Comparison of ENCODE assay signal across 8 cellular contexts in the genomic region with DNA sequence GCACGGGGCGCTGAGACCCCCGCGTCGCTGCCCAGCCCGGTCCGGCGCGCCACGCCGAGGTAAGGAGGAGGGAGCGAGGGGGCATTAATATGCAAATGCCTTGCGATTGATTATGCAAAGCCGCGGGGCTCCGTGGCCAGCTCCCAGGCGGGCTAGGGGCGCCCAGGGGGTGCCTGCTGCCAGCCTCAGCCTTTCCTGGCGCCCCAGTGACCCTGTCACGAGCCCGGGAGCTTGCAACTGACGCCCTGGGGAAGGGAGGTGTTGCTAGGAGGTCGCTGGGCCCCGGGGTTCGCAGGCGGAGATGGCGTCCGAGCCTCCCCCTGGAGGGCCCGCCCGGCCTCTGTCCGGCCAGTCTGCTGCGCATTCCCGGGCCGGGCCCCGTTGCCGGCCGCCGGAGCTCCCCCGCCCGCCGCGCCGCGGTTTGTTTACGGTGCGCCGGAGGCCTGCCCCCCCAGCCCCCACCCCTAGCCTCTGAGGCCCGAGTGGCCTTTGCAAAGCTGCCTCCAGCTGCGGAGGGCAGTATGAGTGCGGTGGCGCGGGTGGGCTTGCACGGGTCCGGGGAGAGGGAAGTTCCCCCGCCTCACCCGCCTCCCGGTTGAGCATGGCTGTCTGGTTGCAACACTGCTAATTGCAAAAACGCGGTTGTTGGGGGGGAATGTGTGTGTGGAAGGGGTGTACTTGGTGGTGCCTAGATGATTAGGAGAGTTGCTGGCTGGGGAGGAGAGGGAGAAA. TPM values are rescaled to one million over a fixed set of nuclear protein-coding genes. Genes with fewer than 3 reads are reported as not detected.
DNase-seq lines count a peak whose midpoint lies in the region; ATAC-seq and TF ChIP-seq lines count a peak whose summit lies in the region.

No MANE protein-coding gene starts in this region.

- no peaks in the 10 kb centered on the region for H3K9me3 ChIP-seq in esophagus squamous epithelium

- POLR2A ChIA-PET in activated CD4-positive, alpha-beta T cell treated with anti-CD3 and anti-CD28 coated beads, Interleukin-2, amount 10 ng/mL, durations not matched to agents 7 days and 5 days (lab: Charles Lee): interaction anchor here (0.6 kb wide), 1 partner anchor 32 kb away, joined by 4 read pairs; no protein-coding TSS in a partner anchor

- H3K27ac ChIP-seq in esophagus squamous epithelium: peak overlapping the region; percentile 93 to 98 (median 95)

- CTCF ChIA-PET in activated CD4-positive, alpha-beta T cell treated with anti-CD3 and anti-CD28 coated beads, Interleukin-2, amount 10 ng/mL, durations not matched to agents 7 days and 5 days (lab: Charles Lee): interaction anchor here (0.5 to 6.2 kb wide), 8 partner anchors 9 to 482 kb away, joined by 3 to 74 read pairs (median 4); partner anchors contain the start of gene CASC3

- no peaks in the 10 kb centered on the region for H3K27me3 ChIP-seq in esophagus squamous epithelium

- H3K36me3 Mint-ChIP-seq in IgD-negative memory B cell: no peaks in the 10 kb centered on the region
- H3K36me3 Mint-ChIP-seq in activated CD4-positive, alpha-beta T cell treated with anti-CD3 and anti-CD28 coated beads, Interleukin-2, amount 10 ng/mL, durations not matched to agents 7 days and 5 days (ENCODE audit: low read depth): peaks cover 4% of the 10 kb centered on the region
- no peaks in the 10 kb centered on the region for H3K36me3 Mint-ChIP-seq in natural killer cell treated with Interleukin-12 subunit alpha and Interleukin-12 subunit beta and Interleukin-15 and Interleukin-18, amount 100 ng/mL, for 72 hours

- peaks cover 8 to 31% (median 20%) of the 10 kb centered on the region in 3 donors for H3K4me1 Mint-ChIP-seq in IgD-negative memory B cell
- H3K4me1 Mint-ChIP-seq in activated CD4-positive, alpha-beta T cell treated with anti-CD3 and anti-CD28 coated beads, Interleukin-2, amount 10 ng/mL, durations not matched to agents 7 days and 5 days: peaks cover 44% of the 10 kb centered on the region
- peaks cover 38 to 41% of the 10 kb centered on the region in 2 donors for H3K4me1 Mint-ChIP-seq in natural killer cell treated with Interleukin-12 subunit alpha and Interleukin-12 subunit beta and Interleukin-15 and Interleukin-18, amount 100 ng/mL, for 72 hours (ENCODE audit: low read depth in 2 of 2)

- H3K4me3 ChIP-seq in AG09309 (ENCODE audit: control insufficient read depth, low read depth, low read length) (peak overlapping the region; percentile 98), esophagus squamous epithelium (peak overlapping the region; percentile 88 to 100 (median 100))

- DNase-seq in AG09309 (ENCODE audit: low read depth) (no peak), GM19238 (ENCODE audit: insufficient read length, low spot score) (peak; percentile 40), esophagus squamous epithelium (lab: John Stamatoyannopoulos, UW) (no peak), DMS79 (lab: John Stamatoyannopoulos, UW) (no peak), HPDE6-E6E7 (ENCODE audit: extremely low spot score) (no peak)
- no peak for DNase-seq in activated CD4-positive, alpha-beta T cell treated with anti-CD3 and anti-CD28 coated beads, Interleukin-2, amount 10 ng/mL, durations not matched to agents 7 days and 5 days
- DNase-seq in natural killer cell treated with Interleukin-12 subunit alpha and Interleukin-12 subunit beta and Interleukin-15 and Interleukin-18, amount 100 ng/mL, for 72 hours (ENCODE audit: low spot score): peak; percentile 68

- H3K36me3 ChIP-seq in esophagus squamous epithelium: no peaks in the 10 kb centered on the region

- peak in 2 of 4 donors; percentile 38 to 40 for TF ChIP-seq POLR2A in esophagus squamous epithelium (IDR thresholded peaks at IDR 0.05)

- ATAC-seq in natural killer cell treated with Interleukin-12 subunit alpha and Interleukin-12 subunit beta and Interleukin-15 and Interleukin-18, amount 100 ng/mL, for 72 hours: peak; percentile 63 to 74

- H3K4me1 ChIP-seq in esophagus squamous epithelium: peaks cover 28 to 92% (median 52%) of the 10 kb centered on the region in 3 donors

- no peak for TF ChIP-seq CTCF in AG09309 (IDR thresholded peaks at IDR 0.05; ENCODE audit: control insufficient read depth, insufficient read depth, low read depth, low read length, missing control alignments)
- TF ChIP-seq CTCF in esophagus squamous epithelium (IDR thresholded peaks at IDR 0.05): no peak

- H3K9me3 Mint-ChIP-seq in IgD-negative memory B cell: no peaks in the 10 kb centered on the region
- no peaks in the 10 kb centered on the region for H3K9me3 Mint-ChIP-seq in activated CD4-positive, alpha-beta T cell treated with anti-CD3 and anti-CD28 coated beads, Interleukin-2, amount 10 ng/mL, durations not matched to agents 7 days and 5 days
- H3K9me3 Mint-ChIP-seq in natural killer cell treated with Interleukin-12 subunit alpha and Interleukin-12 subunit beta and Interleukin-15 and Interleukin-18, amount 100 ng/mL, for 72 hours: no peaks in the 10 kb centered on the region

- H3K27ac Mint-ChIP-seq in IgD-negative memory B cell: peak overlapping the region in 1 of 3 donors; percentile 73
- no peak overlapping the region for H3K27ac Mint-ChIP-seq in activated CD4-positive, alpha-beta T cell treated with anti-CD3 and anti-CD28 coated beads, Interleukin-2, amount 10 ng/mL, durations not matched to agents 7 days and 5 days
- peak overlapping the region; percentile 7 to 11 for H3K27ac Mint-ChIP-seq in natural killer cell treated with Interleukin-12 subunit alpha and Interleukin-12 subunit beta and Interleukin-15 and Interleukin-18, amount 100 ng/mL, for 72 hours

- H3K4me3 Mint-ChIP-seq in IgD-negative memory B cell: peak overlapping the region; percentile 76 to 95 (median 90)
- peak overlapping the region; percentile 81 for H3K4me3 Mint-ChIP-seq in activated CD4-positive, alpha-beta T cell treated with anti-CD3 and anti-CD28 coated beads, Interleukin-2, amount 10 ng/mL, durations not matched to agents 7 days and 5 days
- peak overlapping the region; percentile 83 for H3K4me3 Mint-ChIP-seq in natural killer cell treated with Interleukin-12 subunit alpha and Interleukin-12 subunit beta and Interleukin-15 and Interleukin-18, amount 100 ng/mL, for 72 hours

- 0% methylated on average over 1 to 5 of the region's 59 CpGs for WGBS in esophagus squamous epithelium, 2 donors

- intact Hi-C loops in esophagus squamous epithelium (cut with DNase I): loop anchor here (10.0 kb wide), 1 partner anchor 52 kb away; no protein-coding TSS in a partner anchor

- H3K27me3 Mint-ChIP-seq in IgD-negative memory B cell: peaks cover 5% of the 10 kb centered on the region
- H3K27me3 Mint-ChIP-seq in activated CD4-positive, alpha-beta T cell treated with anti-CD3 and anti-CD28 coated beads, Interleukin-2, amount 10 ng/mL, durations not matched to agents 7 days and 5 days: peaks cover 38% of the 10 kb centered on the region
- H3K27me3 Mint-ChIP-seq in natural killer cell treated with Interleukin-12 subunit alpha and Interleukin-12 subunit beta and Interleukin-15 and Interleukin-18, amount 100 ng/mL, for 72 hours: peaks cover 0 to 6% of the 10 kb centered on the region in 2 donors

RNA-seq across cellular contexts. Expression of gene THRA, which starts 0.4 kb away (rescaled TPM):
- polyA plus RNA-seq in IgD-negative memory B cell: 4.6 TPM
- total RNA-seq in activated CD4-positive, alpha-beta T cell treated with anti-CD3 and anti-CD28 coated beads, Interleukin-2, amount 10 ng/mL, durations not matched to agents 7 days and 5 days: 1 to 10 TPM; 8.6 to 9.1 TPM
- total RNA-seq in esophagus squamous epithelium: 10 to 100 TPM in 2 of 4 donors, 1 to 10 TPM in 2; 4.2 to 27.1 (median 13.4) TPM
- 10 to 100 TPM in 1 of 2 donors, 1 to 10 TPM in 1; 4.9 to 10.9 TPM for total RNA-seq in natural killer cell treated with Interleukin-12 subunit alpha and Interleukin-12 subunit beta and Interleukin-15 and Interleukin-18, amount 100 ng/mL, for 72 hours

RNA-seq across cellular contexts. Expression of gene MED24, which starts 9.0 kb away (rescaled TPM):
- polyA plus RNA-seq in IgD-negative memory B cell: 51.9 TPM
- total RNA-seq in activated CD4-positive, alpha-beta T cell treated with anti-CD3 and anti-CD28 coated beads, Interleukin-2, amount 10 ng/mL, durations not matched to agents 7 days and 5 days: 100 to 1,000 TPM in 1 of 2 experiments, 10 to 100 TPM in 1; 92.1 to 102 TPM
- total RNA-seq in esophagus squamous epithelium: 10 to 100 TPM; 44.2 to 56.1 (median 49.0) TPM
- total RNA-seq in natural killer cell treated with Interleukin-12 subunit alpha and Interleukin-12 subunit beta and Interleukin-15 and Interleukin-18, amount 100 ng/mL, for 72 hours: 100 to 1,000 TPM in 1 of 2 donors, 10 to 100 TPM in 1; 91.5 to 147 TPM

RNA-seq across cellular contexts. Expression of gene NR1D1, which starts 37.2 kb away (rescaled TPM):
- polyA plus RNA-seq in IgD-negative memory B cell: 3.6 TPM
- 1 to 10 TPM; 5.5 to 5.8 TPM for total RNA-seq in activated CD4-positive, alpha-beta T cell treated with anti-CD3 and anti-CD28 coated beads, Interleukin-2, amount 10 ng/mL, durations not matched to agents 7 days and 5 days
- 10 to 100 TPM in 1 of 4 donors, 1 to 10 TPM in 3; 3.8 to 16.4 (median 5.4) TPM for total RNA-seq in esophagus squamous epithelium
- total RNA-seq in natural killer cell treated with Interleukin-12 subunit alpha and Interleukin-12 subunit beta and Interleukin-15 and Interleukin-18, amount 100 ng/mL, for 72 hours: 1 to 10 TPM; 1.4 to 5.4 TPM

RNA-seq across cellular contexts. Expression of gene CSF3, which starts 48.0 kb away (rescaled TPM):
- polyA plus RNA-seq in IgD-negative memory B cell: not detected
- total RNA-seq in activated CD4-positive, alpha-beta T cell treated with anti-CD3 and anti-CD28 coated beads, Interleukin-2, amount 10 ng/mL, durations not matched to agents 7 days and 5 days: not detected
- total RNA-seq in esophagus squamous epithelium: 1 to 10 TPM in 1 of 4 donors, not detected in 3; 4.0 TPM
- under 1 TPM in 1 of 2 donors, not detected in 1; 0.78 TPM for total RNA-seq in natural killer cell treated with Interleukin-12 subunit alpha and Interleukin-12 subunit beta and Interleukin-15 and Interleukin-18, amount 100 ng/mL, for 72 hours

RNA-seq across cellular contexts. Expression of gene MSL1, which starts 58.6 kb away (rescaled TPM):
- 10.1 TPM for polyA plus RNA-seq in IgD-negative memory B cell
- 10 to 100 TPM; 95.4 to 97.1 TPM for total RNA-seq in activated CD4-positive, alpha-beta T cell treated with anti-CD3 and anti-CD28 coated beads, Interleukin-2, amount 10 ng/mL, durations not matched to agents 7 days and 5 days
- 10 to 100 TPM; 41.5 to 59.9 (median 51.5) TPM for total RNA-seq in esophagus squamous epithelium
- total RNA-seq in natural killer cell treated with Interleukin-12 subunit alpha and Interleukin-12 subunit beta and Interleukin-15 and Interleukin-18, amount 100 ng/mL, for 72 hours: 100 to 1,000 TPM in 1 of 2 donors, 10 to 100 TPM in 1; 79.8 to 102 TPM

Comparison
In these comparisons a context has a peak if more than half of its experiments do, and no peak if none do; other contexts are left out.
1. DNase-seq: peak in GM19238 (single experiment) and natural killer cell treated with Interleukin-12 subunit alpha and Interleukin-12 subunit beta and Interleukin-15 and Interleukin-18, amount 100 ng/mL, for 72 hours (single experiment); none in AG09309 (single experiment), activated CD4-positive, alpha-beta T cell treated with anti-CD3 and anti-CD28 coated beads, Interleukin-2, amount 10 ng/mL, durations not matched to agents 7 days and 5 days (single experiment), esophagus squamous epithelium (single experiment), DMS79 (single experiment) and HPDE6-E6E7 (single experiment).
2. Peak in every context shown above with its lines, with median percentiles within 50 percentile points of each other: H3K4me3 Mint-ChIP-seq.